ENCODE assay signal across 9 cellular contexts in genomic region chr10:92387289-92387940, GRCh38.
DNase-seq lines count a peak whose midpoint lies in the region; ATAC-seq and TF ChIP-seq lines count a peak whose summit lies in the region.
"Had no signal": no experiment of that assay in that cellular context is flagged by ENCODE, and none has a peak within 500 bp of the region (broad histone marks: within the 10 kb centered on the region; RNA-seq: fewer than 3 reads in every experiment).

No MANE protein-coding gene starts in this region.

- peaks cover 4% of the 10 kb centered on the region for H3K27me3 Mint-ChIP-seq in activated naive CD8-positive, alpha-beta T cell treated with anti-CD3 and anti-CD28 coated beads, Interleukin-2, amount 10 ng/mL, durations not matched to agents 7 days and 5 days

- H3K4me3 Mint-ChIP-seq in activated naive CD8-positive, alpha-beta T cell treated with anti-CD3 and anti-CD28 coated beads, Interleukin-2, amount 10 ng/mL, durations not matched to agents 7 days and 5 days, result no peak overlapping the region

- ATAC-seq in activated naive CD8-positive, alpha-beta T cell treated with anti-CD3 and anti-CD28 coated beads, Interleukin-2, amount 10 ng/mL, durations not matched to agents 7 days and 5 days (ENCODE audit: low read depth), result no peak
- ATAC-seq in GM18498 (IDR thresholded peaks at IDR 0.05; ENCODE audit: unreplicated experiment) (no peak), HG02678 (IDR thresholded peaks at IDR 0.05; ENCODE audit: unreplicated experiment) (no peak), HG03378 (IDR thresholded peaks at IDR 0.05; ENCODE audit: unreplicated experiment) (no peak)

- TF ChIP-seq CTCF in kidney epithelial cell (IDR thresholded peaks at IDR 0.05; ENCODE audit: insufficient read depth, low read length, poor library complexity, severe bottlenecking), result no peak

- DNase-seq in COLO829 (ENCODE audit: low spot score) (peak; percentile 25), HuH-7 (ENCODE audit: low spot score) (peak; percentile 49), kidney epithelial cell (ENCODE audit: low read depth) (peak; percentile 19), NCI-H2196 (lab: John Stamatoyannopoulos, UW; ENCODE audit: unreplicated experiment) (no peak)
- DNase-seq in activated naive CD8-positive, alpha-beta T cell treated with anti-CD3 and anti-CD28 coated beads, Interleukin-2, amount 10 ng/mL, durations not matched to agents 7 days and 5 days, result peak; percentile 31

- H3K4me1 Mint-ChIP-seq in activated naive CD8-positive, alpha-beta T cell treated with anti-CD3 and anti-CD28 coated beads, Interleukin-2, amount 10 ng/mL, durations not matched to agents 7 days and 5 days, result no peaks in the 10 kb centered on the region

- H3K27me3 ChIP-seq in kidney epithelial cell (ENCODE audit: control insufficient read depth, insufficient read depth, low read length), result no peaks in the 10 kb centered on the region

- no peaks in the 10 kb centered on the region for H3K36me3 ChIP-seq in kidney epithelial cell (ENCODE audit: control insufficient read depth, insufficient read depth, low read length)

- no peaks in the 10 kb centered on the region for H3K36me3 Mint-ChIP-seq in activated naive CD8-positive, alpha-beta T cell treated with anti-CD3 and anti-CD28 coated beads, Interleukin-2, amount 10 ng/mL, durations not matched to agents 7 days and 5 days

- no peaks in the 10 kb centered on the region for H3K9me3 Mint-ChIP-seq in activated naive CD8-positive, alpha-beta T cell treated with anti-CD3 and anti-CD28 coated beads, Interleukin-2, amount 10 ng/mL, durations not matched to agents 7 days and 5 days

- POLR2A ChIA-PET in activated naive CD8-positive, alpha-beta T cell treated with anti-CD3 and anti-CD28 coated beads, Interleukin-2, amount 10 ng/mL, durations not matched to agents 7 days and 5 days (lab: Charles Lee), result no interaction called here

- H3K27ac Mint-ChIP-seq in activated naive CD8-positive, alpha-beta T cell treated with anti-CD3 and anti-CD28 coated beads, Interleukin-2, amount 10 ng/mL, durations not matched to agents 7 days and 5 days, result no peak overlapping the region

- no peak overlapping the region for H3K4me3 ChIP-seq in kidney epithelial cell (ENCODE audit: low read depth, low read length)
- H3K4me3 ChIP-seq: psoas muscle had no signal
